In the genomic region with DNA sequence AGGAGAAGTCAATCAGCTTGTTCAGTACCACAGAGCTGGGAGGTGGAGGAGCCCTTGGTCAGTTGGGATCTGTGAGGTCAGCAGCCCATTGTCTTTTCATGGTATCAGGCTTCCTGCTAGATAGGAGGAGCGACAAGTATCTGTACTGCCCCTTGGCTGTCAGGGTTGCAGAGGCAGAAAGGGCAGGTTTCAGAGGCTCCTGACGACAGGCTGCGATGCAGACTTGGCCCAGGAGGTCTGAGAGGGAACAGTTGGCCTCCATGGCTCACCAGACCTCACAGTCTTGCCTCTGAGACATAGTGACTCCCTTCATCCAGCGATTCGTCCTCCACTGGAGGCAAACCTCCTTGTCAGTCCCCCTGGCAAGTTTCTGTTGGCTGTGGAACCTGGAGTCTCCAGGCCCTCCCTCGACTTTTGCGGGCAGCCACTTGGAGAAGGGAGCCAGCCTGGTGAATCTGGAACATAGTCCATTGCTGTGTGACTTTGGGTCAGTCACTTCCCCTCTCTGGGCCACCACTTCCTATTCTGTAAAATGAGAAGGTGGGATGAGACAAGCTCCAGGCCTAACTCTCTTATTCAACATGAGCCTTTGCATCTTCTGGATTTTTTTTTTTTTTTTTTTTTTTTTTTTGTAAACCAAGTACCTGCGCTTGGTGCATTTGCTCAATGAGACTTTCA, we compare ENCODE assay signal across 23 cellular contexts.
"Had no signal": no experiment of that assay in that cellular context is flagged by ENCODE, and none has a peak within 500 bp of the region (broad histone marks: within the 10 kb centered on the region; RNA-seq: fewer than 3 reads in every experiment).

No MANE protein-coding gene starts in this region.

- H3K9me3 ChIP-seq: breast epithelium, colonic mucosa, gastroesophageal sphincter, left ventricle myocardium inferior, right lobe of liver, vagina had no signal

- H3K9me3 Mint-ChIP-seq: activated naive CD4-positive, alpha-beta T cell treated with anti-CD3 and anti-CD28 coated beads, Interleukin-2, amount 50 U/mL, for 72 hours; nephron progenitor cell; stimulated activated memory B cell treated with anti-CD40 and anti-IgM and Interleukin-4, amounts not matched to agents 10 μg/mL and 1 μg/mL and 100 μg/mL, for 72 hours; T-cell; T-helper 2 cell treated with Interferon-gamma antibody and Interleukin-4, amounts not matched to agents 5 μg/mL and 100 μg/mL, for 36 hours had no signal

- H3K4me3 Mint-ChIP-seq: nephron progenitor cell; stimulated activated memory B cell treated with anti-CD40 and anti-IgM and Interleukin-4, amounts not matched to agents 10 μg/mL and 1 μg/mL and 100 μg/mL, for 72 hours; T-cell; T-helper 2 cell treated with Interferon-gamma antibody and Interleukin-4, amounts not matched to agents 5 μg/mL and 100 μg/mL, for 36 hours had no signal

- H3K27ac Mint-ChIP-seq: activated naive CD4-positive, alpha-beta T cell treated with anti-CD3 and anti-CD28 coated beads, Interleukin-2, amount 50 U/mL, for 72 hours; nephron progenitor cell; T-cell; T-helper 2 cell treated with Interferon-gamma antibody and Interleukin-4, amounts not matched to agents 5 μg/mL and 100 μg/mL, for 36 hours had no signal

- DNase-seq: activated CD4-positive, alpha-beta T cell treated with anti-CD3 and anti-CD28 coated beads for 1 hour; activated CD4-positive, alpha-beta T cell treated with anti-CD3 and anti-CD28 coated beads, Interleukin-2, amount 50 U/mL, for 4 hours; activated CD8-positive, alpha-beta memory T cell treated with anti-CD3 and anti-CD28 coated beads for 24 hours; activated CD8-positive, alpha-beta memory T cell treated with anti-CD3 and anti-CD28 coated beads, Interleukin-2, amount 50 U/mL, for 4 hours; activated gamma-delta T cell; colonic mucosa; hypothalamus; left ventricle myocardium inferior; mammary epithelial cell; nephron progenitor cell; occipital lobe; right lobe of liver; small intestine; stimulated activated CD4-positive, alpha-beta T cell treated with anti-CD3 and anti-CD28 coated beads, Interleukin-15, amount 100 ng/mL, for 24 hours; T-cell; trophoblast cell had no signal

- H3K4me3 ChIP-seq: breast epithelium, colonic mucosa, gastroesophageal sphincter, left ventricle myocardium inferior, right lobe of liver, vagina had no signal

- H3K36me3 Mint-ChIP-seq: activated naive CD4-positive, alpha-beta T cell treated with anti-CD3 and anti-CD28 coated beads, Interleukin-2, amount 50 U/mL, for 72 hours; stimulated activated memory B cell treated with anti-CD40 and anti-IgM and Interleukin-4, amounts not matched to agents 10 μg/mL and 1 μg/mL and 100 μg/mL, for 72 hours; T-cell had no signal

- FAIRE-seq: small intestine had no signal

- H3K27me3 ChIP-seq: breast epithelium, colonic mucosa, gastroesophageal sphincter, right lobe of liver, vagina had no signal

- ATAC-seq: activated naive CD4-positive, alpha-beta T cell treated with anti-CD3 and anti-CD28 coated beads, Interleukin-2, amount 50 U/mL, for 72 hours; gastroesophageal sphincter; stimulated activated memory B cell treated with anti-CD40 and anti-IgM and Interleukin-4, amounts not matched to agents 10 μg/mL and 1 μg/mL and 100 μg/mL, for 72 hours; T-cell had no signal

- H3K36me3 ChIP-seq: breast epithelium, colonic mucosa, gastroesophageal sphincter, left ventricle myocardium inferior, right lobe of liver, vagina had no signal

- H3K4me1 ChIP-seq: colonic mucosa had no signal

- H3K27ac ChIP-seq: colonic mucosa, gastroesophageal sphincter, left ventricle myocardium inferior, right lobe of liver, vagina, VCaP had no signal
